1 cellular context compared by ENCODE assay signal in the genomic region with DNA sequence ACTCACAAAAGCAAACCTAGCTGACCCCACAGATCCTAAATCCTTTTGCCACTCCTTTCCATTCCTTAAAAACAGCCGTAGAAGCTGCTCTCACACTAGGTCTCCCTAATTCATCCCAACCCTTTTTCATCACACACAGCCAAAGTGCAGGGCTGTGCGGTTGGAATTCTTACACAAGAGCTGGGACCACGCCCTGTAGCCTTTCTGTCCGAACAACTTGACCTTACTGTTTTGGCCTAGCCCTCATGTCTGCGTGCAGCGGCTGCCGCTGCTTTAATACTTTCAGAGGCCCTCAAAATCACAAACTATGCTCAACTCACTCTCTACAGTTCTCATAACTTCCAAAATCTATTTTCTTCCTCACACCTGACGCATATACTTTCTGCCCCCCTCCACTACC. TPM values are rescaled to one million over a fixed set of nuclear protein-coding genes. Genes with fewer than 3 reads are reported as not detected.
"Had no signal": no experiment of that assay in that cellular context is flagged by ENCODE, and none has a peak within 500 bp of the region (broad histone marks: within the 10 kb centered on the region; RNA-seq: fewer than 3 reads in every experiment).

No MANE protein-coding gene starts in this region.

RNA-seq across cellular contexts. Expression of a gene that starts 3.8 kb away (rescaled TPM):
- total RNA-seq: GM12878 had no signal
- polyA plus RNA-seq: GM12878 had no signal
